In the genomic region with DNA sequence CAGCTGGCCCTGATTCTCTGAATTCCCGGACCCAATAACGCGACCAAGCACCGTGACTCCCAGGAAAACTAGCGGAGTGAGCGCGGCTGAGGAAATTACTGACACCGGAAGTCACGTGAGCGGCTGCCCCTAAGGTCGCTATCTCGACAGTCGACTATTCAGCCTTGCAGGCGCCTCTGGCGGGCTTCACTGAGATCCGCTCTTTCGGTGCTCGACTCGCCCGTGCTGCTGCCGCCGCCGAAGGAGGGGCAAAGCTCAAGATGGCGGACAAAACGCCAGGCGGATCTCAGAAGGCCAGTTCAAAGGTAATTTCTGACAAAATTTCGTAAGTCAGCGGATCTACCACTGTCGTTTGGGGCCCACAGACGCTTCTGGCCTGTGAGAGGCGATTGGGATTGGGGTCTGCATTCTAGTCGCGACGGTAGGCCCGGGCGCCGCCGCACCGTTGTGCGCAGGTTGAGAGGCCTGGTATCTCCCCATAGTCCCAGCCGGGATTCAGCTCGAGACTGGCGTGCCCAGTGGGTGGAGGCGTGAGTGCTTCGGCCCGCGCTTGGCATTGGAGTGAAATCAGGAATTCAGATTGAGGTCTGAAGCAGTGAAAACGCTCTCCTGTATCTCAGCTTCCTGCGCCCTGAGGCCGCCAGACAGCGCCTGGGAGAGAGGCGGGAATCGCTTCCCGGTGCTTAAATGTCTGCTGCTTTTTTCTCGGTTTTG, we compare ENCODE assay signal across 8 cellular contexts. TPM values are rescaled to one million over a fixed set of nuclear protein-coding genes. Genes with fewer than 3 reads are reported as not detected.
DNase-seq lines count a peak whose midpoint lies in the region; TF ChIP-seq lines count a peak whose summit lies in the region.

A gene (plus strand): TSS at position 202 of the 714 bp plus-strand sequence. CDS start 59 bp downstream, at position 261.

- H3K4me1 ChIP-seq in ES-I3 (ENCODE audit: insufficient read depth, low read length) (peaks cover 4% of the 10 kb centered on the region), HAP-1 (peaks cover 8% of the 10 kb centered on the region), MM.1S (ENCODE audit: low read length) (no peaks in the 10 kb centered on the region), stomach (peaks cover 11 to 61% (median 54%) of the 10 kb centered on the region in 4 donors)

- 0 to 1% (median 0%) methylated on average over 33 to 55 of the region's 55 CpGs for WGBS in stomach, 5 donors

- peaks cover 17% of the 10 kb centered on the region for H4K20me1 ChIP-seq in MM.1S (ENCODE audit: insufficient read depth, low read length)
- H4K20me1 ChIP-seq in neural cell (ENCODE audit: insufficient read depth) = no peaks in the 10 kb centered on the region

- TF ChIP-seq POLR2A in stomach (IDR thresholded peaks at IDR 0.05) = peak in 2 of 4 donors; percentile 4 to 10

- H3K79me2 ChIP-seq in MM.1S (ENCODE audit: low read length) (peaks cover 59% of the 10 kb centered on the region), neural cell (replicated peaks; ENCODE audit: insufficient read depth, low read length) (peaks cover 50% of the 10 kb centered on the region)

- H3K9me2 ChIP-seq in MM.1S (replicated peaks; ENCODE audit: insufficient read depth, low read length) = no peaks in the 10 kb centered on the region
- H3K9me2 ChIP-seq in neural cell (ENCODE audit: insufficient read depth, low read length) = no peaks in the 10 kb centered on the region

- H3K27me3 ChIP-seq in HAP-1 (ENCODE audit: low read depth) (no peaks in the 10 kb centered on the region), MM.1S (replicated peaks; ENCODE audit: insufficient read depth, low read length) (no peaks in the 10 kb centered on the region), neural cell (ENCODE audit: insufficient read depth, low read depth, low read length) (no peaks in the 10 kb centered on the region), stomach (no peaks in the 10 kb centered on the region)

- H3K4me3 ChIP-seq in HAP-1 (peak within 1 kb of the TSS; percentile 93), MM.1S (ENCODE audit: low read length) (peak within 1 kb of the TSS; percentile 99), neural cell (ENCODE audit: low read length) (peak within 1 kb of the TSS; percentile 81), stomach (peak within 1 kb of the TSS; percentile 75 to 100 (median 90))

- TF ChIP-seq CTCF in MM.1S (IDR thresholded peaks at IDR 0.05; ENCODE audit: low read length) (no peak), neural cell (IDR thresholded peaks at IDR 0.05; ENCODE audit: poor library complexity, severe bottlenecking) (no peak), stomach (IDR thresholded peaks at IDR 0.05) (no peak)

- peaks cover 16% of the 10 kb centered on the region for H3F3A ChIP-seq in MM.1S (ENCODE audit: insufficient read depth, low read length)
- no peaks in the 10 kb centered on the region for H3F3A ChIP-seq in neural cell (ENCODE audit: insufficient read depth, low read length, poor library complexity, severe bottlenecking)

- no peaks in the 10 kb centered on the region for H3K36me3 ChIP-seq in ES-I3 (ENCODE audit: insufficient read depth, low read length)
- peaks cover 5% of the 10 kb centered on the region; the same call in 1 of the 2 replicates for H3K36me3 ChIP-seq in HAP-1 (replicated peaks)
- H3K36me3 ChIP-seq in MM.1S (replicated peaks; ENCODE audit: insufficient read depth, low read length) = no peaks in the 10 kb centered on the region
- no peaks in the 10 kb centered on the region for H3K36me3 ChIP-seq in neural cell (ENCODE audit: insufficient read depth, low read length)
- no peaks in the 10 kb centered on the region for H3K36me3 ChIP-seq in stomach

- in situ Hi-C loops in HAP-1 (cut with MboI; ENCODE audit: low sequenced_read_pairs) = no loop called here

- H3K4me2 ChIP-seq in MM.1S (ENCODE audit: low read depth, low read length) = peak within 1 kb of the TSS; percentile 78
- H3K4me2 ChIP-seq in neural cell (ENCODE audit: low read length) = peak within 1 kb of the TSS; percentile 74

- H3K27ac ChIP-seq in MM.1S (ENCODE audit: low read length) (peak within 1 kb of the TSS; percentile 84), neural cell (ENCODE audit: low read length) (peak within 1 kb of the TSS; percentile 89), stomach (peak within 1 kb of the TSS; percentile 86 to 95 (median 95))

- H3K9ac ChIP-seq in ES-I3 (ENCODE audit: low read depth, low read length) = peak within 1 kb of the TSS; percentile 87
- H3K9ac ChIP-seq in MM.1S (ENCODE audit: low read length) = peak within 1 kb of the TSS; percentile 93
- peak within 1 kb of the TSS; percentile 88 for H3K9ac ChIP-seq in neural cell (ENCODE audit: low read length)

- no peak for TF ChIP-seq RAD21 in neural cell (conservative IDR thresholded peaks at IDR 0.05)

- DNase-seq in HAP-1 (ENCODE audit: low spot score in 2 of 2) (peak; percentile 93 to 97), MM.1S (peak; percentile 98), SIG-M5 (lab: John Stamatoyannopoulos, UW) (peak; percentile 93), activated gamma-delta T cell (lab: John Stamatoyannopoulos, UW) (peak; percentile 62), fibroblast of the conjunctiva (ENCODE audit: low read depth) (peak; percentile 96), stomach (peak; percentile 95)

- H3K9me3 ChIP-seq in ES-I3 (ENCODE audit: control insufficient read depth, insufficient read depth, low read length) (no peaks in the 10 kb centered on the region), HAP-1 (no peaks in the 10 kb centered on the region), MM.1S (replicated peaks; ENCODE audit: insufficient read depth, low read length) (no peaks in the 10 kb centered on the region), neural cell (ENCODE audit: low read length) (no peaks in the 10 kb centered on the region), stomach (no peaks in the 10 kb centered on the region)

- H2AFZ ChIP-seq in MM.1S (ENCODE audit: low read length) = peak within 1 kb of the TSS; percentile 94
- H2AFZ ChIP-seq in neural cell (ENCODE audit: low read depth, low read length) = peak within 1 kb of the TSS; percentile 87

- intact Hi-C loops in stomach (cut with DNase I; ENCODE audit: low total_unique reads) = no loop called here

- TF ChIP-seq EP300 in neural cell (conservative IDR thresholded peaks at IDR 0.05; ENCODE audit: poor library complexity, severe bottlenecking) (peak; percentile 53), stomach (IDR thresholded peaks at IDR 0.05) (no peak)

TF ChIP-seq in neural cell, 6 proteins besides CTCF, POLR2A, EP300 and RAD21:
- peak; percentile 70 for TF ChIP-seq MXI1 (conservative IDR thresholded peaks at IDR 0.05; ENCODE audit: poor library complexity, severe bottlenecking)
- TF ChIP-seq, protein P1, sequence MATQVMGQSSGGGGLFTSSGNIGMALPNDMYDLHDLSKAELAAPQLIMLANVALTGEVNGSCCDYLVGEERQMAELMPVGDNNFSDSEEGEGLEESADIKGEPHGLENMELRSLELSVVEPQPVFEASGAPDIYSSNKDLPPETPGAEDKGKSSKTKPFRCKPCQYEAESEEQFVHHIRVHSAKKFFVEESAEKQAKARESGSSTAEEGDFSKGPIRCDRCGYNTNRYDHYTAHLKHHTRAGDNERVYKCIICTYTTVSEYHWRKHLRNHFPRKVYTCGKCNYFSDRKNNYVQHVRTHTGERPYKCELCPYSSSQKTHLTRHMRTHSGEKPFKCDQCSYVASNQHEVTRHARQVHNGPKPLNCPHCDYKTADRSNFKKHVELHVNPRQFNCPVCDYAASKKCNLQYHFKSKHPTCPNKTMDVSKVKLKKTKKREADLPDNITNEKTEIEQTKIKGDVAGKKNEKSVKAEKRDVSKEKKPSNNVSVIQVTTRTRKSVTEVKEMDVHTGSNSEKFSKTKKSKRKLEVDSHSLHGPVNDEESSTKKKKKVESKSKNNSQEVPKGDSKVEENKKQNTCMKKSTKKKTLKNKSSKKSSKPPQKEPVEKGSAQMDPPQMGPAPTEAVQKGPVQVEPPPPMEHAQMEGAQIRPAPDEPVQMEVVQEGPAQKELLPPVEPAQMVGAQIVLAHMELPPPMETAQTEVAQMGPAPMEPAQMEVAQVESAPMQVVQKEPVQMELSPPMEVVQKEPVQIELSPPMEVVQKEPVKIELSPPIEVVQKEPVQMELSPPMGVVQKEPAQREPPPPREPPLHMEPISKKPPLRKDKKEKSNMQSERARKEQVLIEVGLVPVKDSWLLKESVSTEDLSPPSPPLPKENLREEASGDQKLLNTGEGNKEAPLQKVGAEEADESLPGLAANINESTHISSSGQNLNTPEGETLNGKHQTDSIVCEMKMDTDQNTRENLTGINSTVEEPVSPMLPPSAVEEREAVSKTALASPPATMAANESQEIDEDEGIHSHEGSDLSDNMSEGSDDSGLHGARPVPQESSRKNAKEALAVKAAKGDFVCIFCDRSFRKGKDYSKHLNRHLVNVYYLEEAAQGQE (IDR thresholded peaks at IDR 0.05; ENCODE audit: borderline replicate concordance) = peak; percentile 89
- peak; percentile 16 for TF ChIP-seq SMC3 (conservative IDR thresholded peaks at IDR 0.05; ENCODE audit: poor library complexity)
- TF ChIP-seq EZH2 (IDR thresholded peaks at IDR 0.05; ENCODE audit: borderline replicate concordance, insufficient read depth, low read length, poor library complexity, severe bottlenecking) = no peak
- peak; percentile 53 for TF ChIP-seq TAF1 (IDR thresholded peaks at IDR 0.05; ENCODE audit: low read depth)
- peak; percentile 94 for TF ChIP-seq POLR2AphosphoS5 (IDR thresholded peaks at IDR 0.05)

RNA-seq across cellular contexts. Expression of the gene that starts here (rescaled TPM):
- 139 and 159 TPM in 2 replicates for polyA plus RNA-seq in neural cell
- 204 and 254 TPM in 2 replicates for polyA minus RNA-seq in neural cell
- total RNA-seq in stomach = 100 to 1,000 TPM in 2 of 5 donors, 10 to 100 TPM in 3; 50.4 to 156 (median 96.5) TPM
- 10 to 100 TPM; 12.8 to 27.6 (median 16.6) TPM for polyA plus RNA-seq in stomach

Comparison
In these comparisons a context has a peak if more than half of its experiments do, and no peak if none do; other contexts are left out.
1. Peak in every context shown above with its lines: DNase-seq, H3K4me3 ChIP-seq and H3K27ac ChIP-seq.